In genomic region chr5:36876965-36877666, GRCh38 we compare ENCODE assay signal across 7 cellular contexts. TPM values are rescaled to one million over a fixed set of nuclear protein-coding genes. Genes with fewer than 3 reads are reported as not detected.
A peak's percentile ranks its signal among the peaks of the same experiment; 100 is the strongest.
DNase-seq lines count a peak whose midpoint lies in the region; ATAC-seq and TF ChIP-seq lines count a peak whose summit lies in the region.

No MANE protein-coding gene starts in this region.

- WGBS in lung, 2 donors: 0 to 1% methylated on average over 45 to 57 of the region's 57 CpGs

- peak; percentile 25 for ATAC-seq in GM18867 (IDR thresholded peaks at IDR 0.05; ENCODE audit: unreplicated experiment)
- peak; percentile 6 for ATAC-seq in HG03064 (IDR thresholded peaks at IDR 0.05; ENCODE audit: low read depth, unreplicated experiment)
- peak; percentile 41 for ATAC-seq in lung (ENCODE audit: insufficient read depth, low FRiP score)

- DNase-seq in NCI-H446 (lab: John Stamatoyannopoulos, UW): peak; percentile 67 to 68
- DNase-seq in activated CD4-positive, alpha-beta T cell treated with anti-CD3 and anti-CD28 coated beads, Interleukin-2, amount 50 U/mL, for 24 hours (ENCODE audit: low read depth in 1 of 2, low spot score in 1 of 2): peak; percentile 31 to 40
- DNase-seq in ecto neural progenitor cell (ENCODE audit: low spot score): peak; percentile 78
- peak; percentile 71 for DNase-seq in lung (ENCODE audit: low spot score)
- DNase-seq in stimulated activated CD4-positive, alpha-beta T cell treated with anti-CD3 and anti-CD28 coated beads, TNF-alpha, amount 100 ng/mL, for 4 hours (ENCODE audit: low read depth in 3 of 3): peak; percentile 22 to 42 (median 25)

- peak overlapping the region; percentile 96 to 99 for H3K27ac ChIP-seq in lung (ENCODE audit: low read depth in 1 of 2, low read length in 1 of 2)

- H3K9me3 ChIP-seq in lung (ENCODE audit: control insufficient read depth in 2 of 2, insufficient read depth in 1 of 2, low read length in 1 of 2): no peaks in the 10 kb centered on the region

- peak overlapping the region; percentile 89 for H3K4me3 ChIP-seq in lung

- TF ChIP-seq CTCF in lung (IDR thresholded peaks at IDR 0.05; ENCODE audit: control extremely low read depth, extremely low read depth): no peak

- H3K27me3 ChIP-seq in lung (ENCODE audit: control insufficient read depth, insufficient read depth): no peaks in the 10 kb centered on the region

- peaks cover 0 to 8% of the 10 kb centered on the region in 2 donors for H3K4me1 ChIP-seq in lung (ENCODE audit: control insufficient read depth in 2 of 2, insufficient read depth in 2 of 2, low read length in 2 of 2)

- H3K36me3 ChIP-seq in lung (ENCODE audit: control insufficient read depth in 2 of 2, insufficient read depth in 2 of 2, low read length in 2 of 2): peaks cover 0 to 1% of the 10 kb centered on the region in 2 donors

RNA-seq across cellular contexts. Expression of gene NIPBL, which starts 0.5 kb away (rescaled TPM):
- total RNA-seq in lung: 100 to 1,000 TPM in 1 of 2 donors, 10 to 100 TPM in 1; 49.6 to 124 TPM
- polyA plus RNA-seq in lung: 10 to 100 TPM; 13.7 to 15.2 TPM

Comparison
In these comparisons a context has a peak if more than half of its experiments do, and no peak if none do; other contexts are left out.
1. Peak in every context shown above with its lines: DNase-seq, ATAC-seq, H3K4me3 ChIP-seq and H3K27ac ChIP-seq.
2. DNase-seq: peak in every context shown above with its lines; median percentile 78 in ecto neural progenitor cell; 71 in lung; 68 in NCI-H446; 36 in activated CD4-positive, alpha-beta T cell treated with anti-CD3 and anti-CD28 coated beads, Interleukin-2, amount 50 U/mL, for 24 hours; 25 in stimulated activated CD4-positive, alpha-beta T cell treated with anti-CD3 and anti-CD28 coated beads, TNF-alpha, amount 100 ng/mL, for 4 hours.